ENCODE assay signal across 32 cellular contexts in genomic region chr17:57886020-57886419, GRCh38.
"Had no signal": no experiment of that assay in that cellular context is flagged by ENCODE, and none has a peak within 500 bp of the region (broad histone marks: within the 10 kb centered on the region; RNA-seq: fewer than 3 reads in every experiment).

No MANE protein-coding gene starts in this region.

- H3K27me3 ChIP-seq: brain microvascular endothelial cell, cardiac muscle cell had no signal

- DNase-seq: activated CD4-positive, alpha-beta memory T cell treated with anti-CD3 and anti-CD28 coated beads, Interleukin-2, amount 10 ng/mL, durations not matched to agents 7 days and 5 days; activated CD4-positive, alpha-beta T cell treated with anti-CD3 and anti-CD28 coated beads for 1 hour; activated CD4-positive, alpha-beta T cell treated with anti-CD3 and anti-CD28 coated beads for 48 hours; activated CD4-positive, CD25-positive, alpha-beta regulatory T cell; activated CD8-positive, alpha-beta memory T cell treated with anti-CD3 and anti-CD28 coated beads for 24 hours; activated CD8-positive, alpha-beta memory T cell treated with anti-CD3 and anti-CD28 coated beads, Interleukin-2, amount 10 ng/mL, durations not matched to agents 7 days and 5 days; activated CD8-positive, alpha-beta memory T cell treated with anti-CD3 and anti-CD28 coated beads, Interleukin-2, amount 50 U/mL, for 48 hours; activated effector memory CD4-positive, alpha-beta T cell treated with Interleukin-2 at 50 U/mL for 16 hours; activated naive CD4-positive, alpha-beta T cell treated with anti-CD3 and anti-CD28 coated beads, Interleukin-2, amount 10 ng/mL, durations not matched to agents 7 days and 5 days; activated naive CD8-positive, alpha-beta T cell treated with anti-CD3 and anti-CD28 coated beads, Interleukin-2, amount 50 U/mL, for 24 hours; activated T-cell treated with anti-CD3 and anti-CD28 coated beads, Interleukin-2, amount 50 U/mL, for 48 hours; aorta; brain microvascular endothelial cell; NCI-H1105; NCI-H1417 treated with DMSO at 0.1 percent for 48 hours; NCI-H1694; NCI-H1930; NCI-H2081 treated with DMSO at 0.1 percent for 48 hours; NCI-H345; NCI-H526; NCI-H748 treated with DMSO at 0.1 percent for 48 hours; NK-92 treated with Interleukin-12 subunit alpha and Interleukin-12 subunit beta, amount 100 ng/mL, for 24 hours; PC-3; Right ventricle myocardium superior; SW 1271; T-helper 1 cell; T-helper 2 cell; T-helper 9 cell; WERI-Rb-1 had no signal

- H3K4me3 ChIP-seq: cardiac muscle cell, K562 had no signal

- ATAC-seq: activated CD8-positive, alpha-beta memory T cell treated with anti-CD3 and anti-CD28 coated beads, Interleukin-2, amount 10 ng/mL, durations not matched to agents 7 days and 5 days; activated naive CD8-positive, alpha-beta T cell treated with anti-CD3 and anti-CD28 coated beads, Interleukin-2, amount 50 U/mL, for 24 hours; K562; PC-3 had no signal

- H3K36me3 ChIP-seq: cardiac muscle cell had no signal

- H3K27ac ChIP-seq: brain microvascular endothelial cell, cardiac muscle cell, WERI-Rb-1 had no signal

- FAIRE-seq: K562, RCC 7860 had no signal
